1 cellular context compared by ENCODE assay signal in the genomic region with DNA sequence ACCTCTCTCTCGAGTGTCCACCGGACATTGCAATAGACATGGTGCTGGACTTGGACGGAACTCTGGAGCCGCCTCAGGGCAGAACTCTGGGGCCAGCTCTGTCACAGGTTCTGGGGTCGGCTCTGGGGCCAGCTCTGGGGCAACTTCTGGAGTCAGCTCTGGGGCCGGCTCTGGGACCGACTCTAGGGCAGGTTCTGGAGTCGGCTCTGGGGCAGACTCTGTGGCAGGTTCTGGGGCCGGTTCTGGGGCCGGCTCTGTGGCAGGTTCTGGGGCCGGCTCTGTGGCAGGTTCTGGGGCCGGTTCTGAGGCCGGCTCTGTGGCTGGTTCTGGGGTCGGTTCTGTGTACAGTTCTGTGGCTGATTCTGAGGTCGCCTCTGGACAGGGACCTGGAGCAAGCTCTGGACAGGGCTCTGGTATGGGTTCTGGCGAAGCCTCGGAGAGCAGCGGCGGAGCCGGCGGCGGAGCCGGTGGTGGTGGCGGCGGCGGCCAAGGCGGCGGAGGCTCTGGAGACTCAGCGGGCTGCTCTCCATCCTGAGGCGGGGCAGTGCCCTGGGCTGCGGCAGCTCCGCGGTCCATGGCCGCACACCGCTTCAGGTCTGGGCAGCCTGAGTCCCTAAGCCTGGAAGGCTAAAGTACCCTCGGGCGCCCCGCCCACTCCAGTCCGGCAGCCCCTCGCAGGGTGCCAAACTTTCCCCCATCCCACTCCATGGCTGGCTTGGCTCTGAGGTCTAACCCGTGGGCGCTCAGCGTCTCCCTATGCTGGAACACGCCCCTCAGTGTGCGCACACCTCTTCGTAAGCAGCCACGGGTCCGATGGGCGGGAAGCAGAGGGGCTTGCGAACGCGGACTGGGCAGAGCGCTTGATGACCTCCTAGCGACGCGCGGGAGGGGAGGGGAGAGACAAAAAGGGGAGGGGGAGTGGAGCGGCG.
TF ChIP-seq lines count a peak whose summit lies in the region.

A gene with protein sequence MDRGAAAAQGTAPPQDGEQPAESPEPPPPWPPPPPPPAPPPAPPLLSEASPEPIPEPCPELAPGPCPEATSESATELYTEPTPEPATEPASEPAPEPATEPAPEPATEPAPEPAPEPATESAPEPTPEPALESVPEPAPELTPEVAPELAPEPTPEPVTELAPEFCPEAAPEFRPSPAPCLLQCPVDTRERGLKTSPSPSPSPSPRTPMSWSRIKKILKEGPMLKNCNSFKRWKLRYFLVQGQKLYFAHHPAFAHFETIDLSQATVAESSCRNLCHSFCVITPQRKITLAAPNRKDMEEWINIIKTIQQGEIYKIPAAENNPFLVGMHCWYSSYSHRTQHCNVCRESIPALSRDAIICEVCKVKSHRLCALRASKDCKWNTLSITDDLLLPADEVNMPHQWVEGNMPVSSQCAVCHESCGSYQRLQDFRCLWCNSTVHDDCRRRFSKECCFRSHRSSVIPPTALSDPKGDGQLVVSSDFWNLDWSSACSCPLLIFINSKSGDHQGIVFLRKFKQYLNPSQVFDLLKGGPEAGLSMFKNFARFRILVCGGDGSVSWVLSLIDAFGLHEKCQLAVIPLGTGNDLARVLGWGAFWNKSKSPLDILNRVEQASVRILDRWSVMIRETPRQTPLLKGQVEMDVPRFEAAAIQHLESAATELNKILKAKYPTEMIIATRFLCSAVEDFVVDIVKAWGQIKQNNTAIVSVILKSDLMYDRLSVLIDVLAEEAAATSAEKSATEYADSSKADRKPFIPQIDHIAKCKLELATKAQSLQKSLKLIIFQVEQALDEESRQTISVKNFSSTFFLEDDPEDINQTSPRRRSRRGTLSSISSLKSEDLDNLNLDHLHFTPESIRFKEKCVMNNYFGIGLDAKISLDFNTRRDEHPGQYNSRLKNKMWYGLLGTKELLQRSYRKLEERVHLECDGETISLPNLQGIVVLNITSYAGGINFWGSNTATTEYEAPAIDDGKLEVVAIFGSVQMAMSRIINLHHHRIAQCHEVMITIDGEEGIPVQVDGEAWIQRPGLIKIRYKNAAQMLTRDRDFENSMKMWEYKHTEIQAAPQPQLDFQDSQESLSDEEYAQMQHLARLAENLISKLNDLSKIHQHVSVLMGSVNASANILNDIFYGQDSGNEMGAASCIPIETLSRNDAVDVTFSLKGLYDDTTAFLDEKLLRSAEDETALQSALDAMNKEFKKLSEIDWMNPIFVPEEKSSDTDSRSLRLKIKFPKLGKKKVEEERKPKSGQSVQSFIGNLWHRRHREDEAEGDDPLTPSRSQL (minus strand): TSS at position 723 of the 929 bp plus-strand sequence. CDS start 147 bp downstream, at position 576.

TF ChIP-seq in HepG2, 621 proteins besides CTCF, POLR2A, EP300 and RAD21:
- TF ChIP-seq HNRNPLL (IDR thresholded peaks at IDR 0.05; ENCODE audit: low read depth, low read length, poor library complexity, severe bottlenecking) (peak; percentile 55), KDM2A (CRISPR knock-in tag; IDR thresholded peaks at IDR 0.05; ENCODE audit: borderline replicate concordance, low read depth) (no peak), TAF1 (CRISPR knock-in tag; IDR thresholded peaks at IDR 0.05) (peak; percentile 54; the same call in 1 of the 2 replicates), MEF2D (CRISPR knock-in tag; IDR thresholded peaks at IDR 0.05) (no peak), ZBTB7A (CRISPR knock-in tag; IDR thresholded peaks at IDR 0.05) (0 out of 2 replicates have a peak, but pooled peaks have one; percentile 15), ZBTB7B (CRISPR knock-in tag; IDR thresholded peaks at IDR 0.05) (0 out of 2 replicates have a peak, but pooled peaks have one; percentile 27), KDM6A (CRISPR knock-in tag; IDR thresholded peaks at IDR 0.05; ENCODE audit: low read depth) (no peak)
- TF ChIP-seq, protein P1, sequence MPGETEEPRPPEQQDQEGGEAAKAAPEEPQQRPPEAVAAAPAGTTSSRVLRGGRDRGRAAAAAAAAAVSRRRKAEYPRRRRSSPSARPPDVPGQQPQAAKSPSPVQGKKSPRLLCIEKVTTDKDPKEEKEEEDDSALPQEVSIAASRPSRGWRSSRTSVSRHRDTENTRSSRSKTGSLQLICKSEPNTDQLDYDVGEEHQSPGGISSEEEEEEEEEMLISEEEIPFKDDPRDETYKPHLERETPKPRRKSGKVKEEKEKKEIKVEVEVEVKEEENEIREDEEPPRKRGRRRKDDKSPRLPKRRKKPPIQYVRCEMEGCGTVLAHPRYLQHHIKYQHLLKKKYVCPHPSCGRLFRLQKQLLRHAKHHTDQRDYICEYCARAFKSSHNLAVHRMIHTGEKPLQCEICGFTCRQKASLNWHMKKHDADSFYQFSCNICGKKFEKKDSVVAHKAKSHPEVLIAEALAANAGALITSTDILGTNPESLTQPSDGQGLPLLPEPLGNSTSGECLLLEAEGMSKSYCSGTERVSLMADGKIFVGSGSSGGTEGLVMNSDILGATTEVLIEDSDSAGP (CRISPR knock-in tag; IDR thresholded peaks at IDR 0.05; ENCODE audit: borderline replicate concordance) = peak; percentile 43; the same call in 1 of the 2 replicates
- TF ChIP-seq, protein P2, sequence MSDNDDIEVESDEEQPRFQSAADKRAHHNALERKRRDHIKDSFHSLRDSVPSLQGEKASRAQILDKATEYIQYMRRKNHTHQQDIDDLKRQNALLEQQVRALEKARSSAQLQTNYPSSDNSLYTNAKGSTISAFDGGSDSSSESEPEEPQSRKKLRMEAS (IDR thresholded peaks at IDR 0.05) = peak; percentile 67; the same call in 1 of the 2 replicates
- TF ChIP-seq, protein P3, sequence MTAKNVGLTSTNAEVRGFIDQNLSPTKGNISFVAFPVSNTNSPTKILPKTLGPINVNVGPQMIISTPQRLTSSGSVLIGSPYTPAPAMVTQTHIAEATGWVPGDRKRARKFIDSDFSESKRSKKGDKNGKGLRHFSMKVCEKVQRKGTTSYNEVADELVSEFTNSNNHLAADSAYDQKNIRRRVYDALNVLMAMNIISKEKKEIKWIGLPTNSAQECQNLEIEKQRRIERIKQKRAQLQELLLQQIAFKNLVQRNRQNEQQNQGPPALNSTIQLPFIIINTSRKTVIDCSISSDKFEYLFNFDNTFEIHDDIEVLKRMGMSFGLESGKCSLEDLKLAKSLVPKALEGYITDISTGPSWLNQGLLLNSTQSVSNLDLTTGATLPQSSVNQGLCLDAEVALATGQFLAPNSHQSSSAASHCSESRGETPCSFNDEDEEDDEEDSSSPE (CRISPR knock-in tag; IDR thresholded peaks at IDR 0.05) = peak; percentile 33; the same call in 1 of the 2 replicates
- TF ChIP-seq, protein P4, sequence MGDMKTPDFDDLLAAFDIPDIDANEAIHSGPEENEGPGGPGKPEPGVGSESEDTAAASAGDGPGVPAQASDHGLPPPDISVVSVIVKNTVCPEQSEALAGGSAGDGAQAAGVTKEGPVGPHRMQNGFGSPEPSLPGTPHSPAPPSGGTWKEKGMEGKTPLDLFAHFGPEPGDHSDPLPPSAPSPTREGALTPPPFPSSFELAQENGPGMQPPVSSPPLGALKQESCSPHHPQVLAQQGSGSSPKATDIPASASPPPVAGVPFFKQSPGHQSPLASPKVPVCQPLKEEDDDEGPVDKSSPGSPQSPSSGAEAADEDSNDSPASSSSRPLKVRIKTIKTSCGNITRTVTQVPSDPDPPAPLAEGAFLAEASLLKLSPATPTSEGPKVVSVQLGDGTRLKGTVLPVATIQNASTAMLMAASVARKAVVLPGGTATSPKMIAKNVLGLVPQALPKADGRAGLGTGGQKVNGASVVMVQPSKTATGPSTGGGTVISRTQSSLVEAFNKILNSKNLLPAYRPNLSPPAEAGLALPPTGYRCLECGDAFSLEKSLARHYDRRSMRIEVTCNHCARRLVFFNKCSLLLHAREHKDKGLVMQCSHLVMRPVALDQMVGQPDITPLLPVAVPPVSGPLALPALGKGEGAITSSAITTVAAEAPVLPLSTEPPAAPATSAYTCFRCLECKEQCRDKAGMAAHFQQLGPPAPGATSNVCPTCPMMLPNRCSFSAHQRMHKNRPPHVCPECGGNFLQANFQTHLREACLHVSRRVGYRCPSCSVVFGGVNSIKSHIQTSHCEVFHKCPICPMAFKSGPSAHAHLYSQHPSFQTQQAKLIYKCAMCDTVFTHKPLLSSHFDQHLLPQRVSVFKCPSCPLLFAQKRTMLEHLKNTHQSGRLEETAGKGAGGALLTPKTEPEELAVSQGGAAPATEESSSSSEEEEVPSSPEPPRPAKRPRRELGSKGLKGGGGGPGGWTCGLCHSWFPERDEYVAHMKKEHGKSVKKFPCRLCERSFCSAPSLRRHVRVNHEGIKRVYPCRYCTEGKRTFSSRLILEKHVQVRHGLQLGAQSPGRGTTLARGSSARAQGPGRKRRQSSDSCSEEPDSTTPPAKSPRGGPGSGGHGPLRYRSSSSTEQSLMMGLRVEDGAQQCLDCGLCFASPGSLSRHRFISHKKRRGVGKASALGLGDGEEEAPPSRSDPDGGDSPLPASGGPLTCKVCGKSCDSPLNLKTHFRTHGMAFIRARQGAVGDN (CRISPR knock-in tag; IDR thresholded peaks at IDR 0.05) = peak; percentile 45
- TF ChIP-seq, protein P5, sequence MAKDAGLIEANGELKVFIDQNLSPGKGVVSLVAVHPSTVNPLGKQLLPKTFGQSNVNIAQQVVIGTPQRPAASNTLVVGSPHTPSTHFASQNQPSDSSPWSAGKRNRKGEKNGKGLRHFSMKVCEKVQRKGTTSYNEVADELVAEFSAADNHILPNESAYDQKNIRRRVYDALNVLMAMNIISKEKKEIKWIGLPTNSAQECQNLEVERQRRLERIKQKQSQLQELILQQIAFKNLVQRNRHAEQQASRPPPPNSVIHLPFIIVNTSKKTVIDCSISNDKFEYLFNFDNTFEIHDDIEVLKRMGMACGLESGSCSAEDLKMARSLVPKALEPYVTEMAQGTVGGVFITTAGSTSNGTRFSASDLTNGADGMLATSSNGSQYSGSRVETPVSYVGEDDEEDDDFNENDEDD (CRISPR knock-in tag; IDR thresholded peaks at IDR 0.05; ENCODE audit: borderline replicate concordance) = peak; percentile 60; the same call in 1 of the 2 replicates
TF ChIP-seq in HepG2: peak in this region for 9.
